ENCODE assay signal across 1 cellular context in genomic region chr10:4459531-4459930, GRCh38.
TF ChIP-seq lines count a peak whose summit lies in the region.

No MANE protein-coding gene starts in this region.

TF ChIP-seq in WTC11, 78 proteins besides CTCF, POLR2A, EP300 and RAD21 (continued from another document):
- TF ChIP-seq, protein P1, sequence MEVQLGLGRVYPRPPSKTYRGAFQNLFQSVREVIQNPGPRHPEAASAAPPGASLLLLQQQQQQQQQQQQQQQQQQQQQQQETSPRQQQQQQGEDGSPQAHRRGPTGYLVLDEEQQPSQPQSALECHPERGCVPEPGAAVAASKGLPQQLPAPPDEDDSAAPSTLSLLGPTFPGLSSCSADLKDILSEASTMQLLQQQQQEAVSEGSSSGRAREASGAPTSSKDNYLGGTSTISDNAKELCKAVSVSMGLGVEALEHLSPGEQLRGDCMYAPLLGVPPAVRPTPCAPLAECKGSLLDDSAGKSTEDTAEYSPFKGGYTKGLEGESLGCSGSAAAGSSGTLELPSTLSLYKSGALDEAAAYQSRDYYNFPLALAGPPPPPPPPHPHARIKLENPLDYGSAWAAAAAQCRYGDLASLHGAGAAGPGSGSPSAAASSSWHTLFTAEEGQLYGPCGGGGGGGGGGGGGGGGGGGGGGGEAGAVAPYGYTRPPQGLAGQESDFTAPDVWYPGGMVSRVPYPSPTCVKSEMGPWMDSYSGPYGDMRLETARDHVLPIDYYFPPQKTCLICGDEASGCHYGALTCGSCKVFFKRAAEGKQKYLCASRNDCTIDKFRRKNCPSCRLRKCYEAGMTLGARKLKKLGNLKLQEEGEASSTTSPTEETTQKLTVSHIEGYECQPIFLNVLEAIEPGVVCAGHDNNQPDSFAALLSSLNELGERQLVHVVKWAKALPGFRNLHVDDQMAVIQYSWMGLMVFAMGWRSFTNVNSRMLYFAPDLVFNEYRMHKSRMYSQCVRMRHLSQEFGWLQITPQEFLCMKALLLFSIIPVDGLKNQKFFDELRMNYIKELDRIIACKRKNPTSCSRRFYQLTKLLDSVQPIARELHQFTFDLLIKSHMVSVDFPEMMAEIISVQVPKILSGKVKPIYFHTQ (CRISPR knock-in tag; IDR thresholded peaks at IDR 0.05), result no peak
- no peak for TF ChIP-seq ZNF425 (CRISPR knock-in tag; conservative IDR thresholded peaks at IDR 0.05)
- no peak for TF ChIP-seq TEAD1 (CRISPR knock-in tag; IDR thresholded peaks at IDR 0.05)
- TF ChIP-seq, protein P2, sequence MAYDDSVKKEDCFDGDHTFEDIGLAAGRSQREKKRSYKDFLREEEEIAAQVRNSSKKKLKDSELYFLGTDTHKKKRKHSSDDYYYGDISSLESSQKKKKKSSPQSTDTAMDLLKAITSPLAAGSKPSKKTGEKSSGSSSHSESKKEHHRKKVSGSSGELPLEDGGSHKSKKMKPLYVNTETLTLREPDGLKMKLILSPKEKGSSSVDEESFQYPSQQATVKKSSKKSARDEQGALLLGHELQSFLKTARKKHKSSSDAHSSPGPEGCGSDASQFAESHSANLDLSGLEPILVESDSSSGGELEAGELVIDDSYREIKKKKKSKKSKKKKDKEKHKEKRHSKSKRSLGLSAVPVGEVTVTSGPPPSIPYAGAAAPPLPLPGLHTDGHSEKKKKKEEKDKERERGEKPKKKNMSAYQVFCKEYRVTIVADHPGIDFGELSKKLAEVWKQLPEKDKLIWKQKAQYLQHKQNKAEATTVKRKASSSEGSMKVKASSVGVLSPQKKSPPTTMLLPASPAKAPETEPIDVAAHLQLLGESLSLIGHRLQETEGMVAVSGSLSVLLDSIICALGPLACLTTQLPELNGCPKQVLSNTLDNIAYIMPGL (CRISPR knock-in tag; IDR thresholded peaks at IDR 0.05), result no peak
- TF ChIP-seq, protein P3, sequence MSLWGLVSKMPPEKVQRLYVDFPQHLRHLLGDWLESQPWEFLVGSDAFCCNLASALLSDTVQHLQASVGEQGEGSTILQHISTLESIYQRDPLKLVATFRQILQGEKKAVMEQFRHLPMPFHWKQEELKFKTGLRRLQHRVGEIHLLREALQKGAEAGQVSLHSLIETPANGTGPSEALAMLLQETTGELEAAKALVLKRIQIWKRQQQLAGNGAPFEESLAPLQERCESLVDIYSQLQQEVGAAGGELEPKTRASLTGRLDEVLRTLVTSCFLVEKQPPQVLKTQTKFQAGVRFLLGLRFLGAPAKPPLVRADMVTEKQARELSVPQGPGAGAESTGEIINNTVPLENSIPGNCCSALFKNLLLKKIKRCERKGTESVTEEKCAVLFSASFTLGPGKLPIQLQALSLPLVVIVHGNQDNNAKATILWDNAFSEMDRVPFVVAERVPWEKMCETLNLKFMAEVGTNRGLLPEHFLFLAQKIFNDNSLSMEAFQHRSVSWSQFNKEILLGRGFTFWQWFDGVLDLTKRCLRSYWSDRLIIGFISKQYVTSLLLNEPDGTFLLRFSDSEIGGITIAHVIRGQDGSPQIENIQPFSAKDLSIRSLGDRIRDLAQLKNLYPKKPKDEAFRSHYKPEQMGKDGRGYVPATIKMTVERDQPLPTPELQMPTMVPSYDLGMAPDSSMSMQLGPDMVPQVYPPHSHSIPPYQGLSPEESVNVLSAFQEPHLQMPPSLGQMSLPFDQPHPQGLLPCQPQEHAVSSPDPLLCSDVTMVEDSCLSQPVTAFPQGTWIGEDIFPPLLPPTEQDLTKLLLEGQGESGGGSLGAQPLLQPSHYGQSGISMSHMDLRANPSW (CRISPR knock-in tag; conservative IDR thresholded peaks at IDR 0.05; ENCODE audit: low read depth), result no peak
- TF ChIP-seq, protein P4, sequence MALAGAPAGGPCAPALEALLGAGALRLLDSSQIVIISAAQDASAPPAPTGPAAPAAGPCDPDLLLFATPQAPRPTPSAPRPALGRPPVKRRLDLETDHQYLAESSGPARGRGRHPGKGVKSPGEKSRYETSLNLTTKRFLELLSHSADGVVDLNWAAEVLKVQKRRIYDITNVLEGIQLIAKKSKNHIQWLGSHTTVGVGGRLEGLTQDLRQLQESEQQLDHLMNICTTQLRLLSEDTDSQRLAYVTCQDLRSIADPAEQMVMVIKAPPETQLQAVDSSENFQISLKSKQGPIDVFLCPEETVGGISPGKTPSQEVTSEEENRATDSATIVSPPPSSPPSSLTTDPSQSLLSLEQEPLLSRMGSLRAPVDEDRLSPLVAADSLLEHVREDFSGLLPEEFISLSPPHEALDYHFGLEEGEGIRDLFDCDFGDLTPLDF (CRISPR knock-in tag; IDR thresholded peaks at IDR 0.05), result no peak
TF ChIP-seq in WTC11: peak in this region for 0.
